ENCODE assay signal across 20 cellular contexts in genomic region chr20:22678678-22679077, GRCh38.
DNase-seq lines count a peak whose midpoint lies in the region; ATAC-seq, FAIRE-seq and TF ChIP-seq lines count a peak whose summit lies in the region.
"Had no signal": no experiment of that assay in that cellular context is flagged by ENCODE, and none has a peak within 500 bp of the region (broad histone marks: within the 10 kb centered on the region; RNA-seq: fewer than 3 reads in every experiment).

No MANE protein-coding gene starts in this region.

- intact Hi-C loops in HepG2 (cut with micrococcal nuclease; ENCODE audit: unreplicated experiment): no loop called here
- intact Hi-C loops in right lobe of liver (cut with DNase I): loop anchor here in 1 of 2 donors (5.0 kb wide), 1 partner anchor 336 kb away; no protein-coding TSS in a partner anchor
- intact Hi-C loops in K562 (cut with micrococcal nuclease): no loop called here
- intact Hi-C loops in transverse colon (cut with DNase I; ENCODE audit: low total_unique reads): no loop called here

- TF ChIP-seq POLR2A in HepG2 (IDR thresholded peaks at IDR 0.05; ENCODE audit: insufficient read depth in 1 of 2, low read depth in 2 of 2, low read length in 2 of 2) (no peak), right lobe of liver (IDR thresholded peaks at IDR 0.05) (no peak), K562 (conservative IDR thresholded peaks at IDR 0.05) (no peak), transverse colon (IDR thresholded peaks at IDR 0.05) (no peak)

- H4K20me1 ChIP-seq in HepG2 (ENCODE audit: insufficient read depth, low read length): no peaks in the 10 kb centered on the region
- no peaks in the 10 kb centered on the region for H4K20me1 ChIP-seq in K562 (replicated peaks; ENCODE audit: control insufficient read depth, insufficient read depth, low read length)

- H3K4me1 ChIP-seq in HepG2 (ENCODE audit: insufficient read depth, low read length) (peaks cover 20% of the 10 kb centered on the region), right lobe of liver (no peaks in the 10 kb centered on the region), K562 (replicated peaks in 1 of 2; ENCODE audit: control insufficient read depth in 2 of 2, insufficient read depth in 2 of 2, low read length in 2 of 2) (no peaks in the 10 kb centered on the region), trophoblast cell (ENCODE audit: control insufficient read depth in 1 of 2, insufficient read depth in 2 of 2, low read length in 2 of 2) (peaks cover 4 to 7% of the 10 kb centered on the region in 2 experiments), transverse colon (no peaks in the 10 kb centered on the region)
- H3K4me1 ChIP-seq: BE2C had no signal

- CTCF ChIA-PET in HepG2 (lab: Yijun Ruan, JAX; ENCODE audit: low intra/inter-chr PET ratio, low total read pairs) (no interaction called here), K562 (lab: Yijun Ruan, JAX; ENCODE audit: low intra/inter-chr PET ratio) (interaction anchor here (0.6 kb wide), 1 partner anchor 24 kb away, joined by 3 read pairs; no protein-coding TSS in a partner anchor)

- H3K23ac ChIP-seq in trophoblast cell (ENCODE audit: low read length): no peak overlapping the region

- TF ChIP-seq RAD21 in HepG2 (CRISPR knock-in tag; IDR thresholded peaks at IDR 0.05) (no peak), K562 (CRISPR knock-in tag; conservative IDR thresholded peaks at IDR 0.05 in 1 of 2, IDR thresholded peaks at IDR 0.05 in 1 of 2) (no peak)

- no peaks in the 10 kb centered on the region for H3K9me1 ChIP-seq in K562 (ENCODE audit: control insufficient read depth, insufficient read depth, low read length)

- no peak for FAIRE-seq in HepG2 (lab: Jason Lieb, UNC)
- FAIRE-seq in K562 (lab: Jason Lieb, UNC): no peak
- FAIRE-seq: GM12891, GM18507 had no signal

- BruUV-seq in HepG2 (replicated peaks; lab: Mats Ljungman, UMichigan) (no TSS peak), K562 (replicated peaks; lab: Mats Ljungman, UMichigan) (no TSS peak)

- POLR2A ChIA-PET in HepG2 (lab: Yijun Ruan, JAX): no interaction called here
- POLR2A ChIA-PET in K562 (lab: Yijun Ruan, JAX): no interaction called here

- peaks cover 2 to 6% of the 10 kb centered on the region in 2 experiments; a peak in 2 of 5 replicates for H3K27me3 ChIP-seq in HepG2 (ENCODE audit: control insufficient read depth in 1 of 2, insufficient read depth in 2 of 2, low read length in 2 of 2)
- no peaks in the 10 kb centered on the region for H3K27me3 ChIP-seq in right lobe of liver
- H3K27me3 ChIP-seq in K562 (ENCODE audit: control insufficient read depth in 2 of 2, insufficient read depth in 2 of 2, low read length in 2 of 2): peaks cover 0 to 30% of the 10 kb centered on the region in 2 experiments; a peak in 3 of 5 replicates
- no peaks in the 10 kb centered on the region for H3K27me3 ChIP-seq in trophoblast cell (ENCODE audit: insufficient read depth, low read length)
- H3K27me3 ChIP-seq in transverse colon: peaks cover 8% of the 10 kb centered on the region
- H3K27me3 ChIP-seq: BE2C; BLaER1 treated with 17β-estradiol and CSF1 and Interleukin-3, amounts not matched to agents 10 nM and 100 nM had no signal

- H3K4me2 ChIP-seq in HepG2 (ENCODE audit: low read depth, low read length) (no peak overlapping the region), K562 (ENCODE audit: insufficient read depth, low read length) (no peak overlapping the region), trophoblast cell (ENCODE audit: low read length) (no peak overlapping the region)
- H3K4me2 ChIP-seq: BLaER1 treated with 17β-estradiol and CSF1 and Interleukin-3, amounts not matched to agents 10 nM and 100 nM had no signal

- H4K12ac ChIP-seq in trophoblast cell (ENCODE audit: low read depth, low read length): no peak overlapping the region

- no peak for TF ChIP-seq EP300 in HepG2 (IDR thresholded peaks at IDR 0.05; ENCODE audit: low read depth in 2 of 2, low read length in 2 of 2)
- no peak for TF ChIP-seq EP300 in HepG2 (CRISPR knock-in tag; IDR thresholded peaks at IDR 0.05; ENCODE audit: borderline replicate concordance)
- TF ChIP-seq EP300 in K562 (IDR thresholded peaks at IDR 0.05; ENCODE audit: low read length): no peak
- TF ChIP-seq EP300 in transverse colon (IDR thresholded peaks at IDR 0.05; ENCODE audit: low read depth): no peak

- H3K27ac ChIP-seq in HepG2 (ENCODE audit: extremely low read length, insufficient read depth, low read length) (no peak overlapping the region), right lobe of liver (no peak overlapping the region), K562 (ENCODE audit: extremely low read depth, low read depth, low read length) (no peak overlapping the region), trophoblast cell (ENCODE audit: low read depth, low read length) (peak overlapping the region; percentile 30), transverse colon (no peak overlapping the region)
- H3K27ac ChIP-seq: BLaER1 treated with 17β-estradiol and CSF1 and Interleukin-3, amounts not matched to agents 10 nM and 100 nM had no signal

- no peaks in the 10 kb centered on the region for H3K36me3 ChIP-seq in HepG2 (replicated peaks in 1 of 2; ENCODE audit: control insufficient read depth in 1 of 2, insufficient read depth in 2 of 2, low read length in 2 of 2)
- H3K36me3 ChIP-seq in right lobe of liver: no peaks in the 10 kb centered on the region
- no peaks in the 10 kb centered on the region for H3K36me3 ChIP-seq in K562 (ENCODE audit: control insufficient read depth, insufficient read depth, low read length)
- no peaks in the 10 kb centered on the region for H3K36me3 ChIP-seq in trophoblast cell (ENCODE audit: control insufficient read depth in 1 of 2, insufficient read depth in 2 of 2, low read length in 2 of 2)
- no peaks in the 10 kb centered on the region for H3K36me3 ChIP-seq in transverse colon
- H3K36me3 ChIP-seq: BE2C had no signal

- in situ Hi-C loops in HepG2 (cut with HindIII; ENCODE audit: extremely low pct_ligation_motif_present, low pct_unique_long_range_greater_than_20kb) (no loop called here), K562 (cut with MboI) (no loop called here), transverse colon (cut with MboI; ENCODE audit: low pct_ligation_motif_present in 1 of 4, low pct_unique_long_range_greater_than_20kb in 1 of 4, low sequenced_read_pairs in 3 of 4) (loop anchor here in 3 of 4 donors (25.0 kb wide), 2 partner anchors 559 to 934 kb away; partner anchors contain the start of gene CST9 (in 1 of the 3))

- peaks cover 7% of the 10 kb centered on the region for H3K9me3 ChIP-seq in HepG2 (ENCODE audit: low read length)
- no peaks in the 10 kb centered on the region for H3K9me3 ChIP-seq in right lobe of liver
- 0 out of 2 replicates have a peak, but pooled peaks cover 2% of the 10 kb centered on the region for H3K9me3 ChIP-seq in K562 (replicated peaks; ENCODE audit: control insufficient read depth, insufficient read depth, low read depth, low read length)
- peaks cover 3% of the 10 kb centered on the region for H3K9me3 ChIP-seq in trophoblast cell (ENCODE audit: insufficient read depth, low read depth, low read length)
- H3K9me3 ChIP-seq in transverse colon: no peaks in the 10 kb centered on the region
- H3K9me3 ChIP-seq: BE2C had no signal

- no peak overlapping the region for H3K4ac ChIP-seq in trophoblast cell (ENCODE audit: low read depth, low read length)

- no peak overlapping the region for H2BK12ac ChIP-seq in trophoblast cell (ENCODE audit: low read length)

- no peak overlapping the region for H4K8ac ChIP-seq in trophoblast cell (ENCODE audit: low read depth, low read length)

- DNase-seq in HepG2 (ENCODE audit: low spot score): no peak
- DNase-seq in right lobe of liver: no peak
- no peak for DNase-seq in K562 (ENCODE audit: extremely low read depth in 1 of 4, low spot score in 3 of 4)
- no peak for DNase-seq in trophoblast cell
- DNase-seq in UCSD-AML1 (lab: John Stamatoyannopoulos, UW; ENCODE audit: unreplicated experiment): no peak
- no peak for DNase-seq in transverse colon
- DNase-seq: BE2C; Calu3; CD4-positive, alpha-beta T cell; CD8-positive, alpha-beta memory T cell; DMS53; DMS79 treated with DMSO at 0.1 percent for 48 hours; GF-D8; GOT3; H7; HCEC 1CT had no signal

- no peak overlapping the region for H4K91ac ChIP-seq in trophoblast cell (ENCODE audit: low read depth, low read length)

- no peak overlapping the region for H3K14ac ChIP-seq in trophoblast cell (ENCODE audit: low read length)

- H2AK5ac ChIP-seq in trophoblast cell (ENCODE audit: low read length): no peak overlapping the region

- H2BK120ac ChIP-seq in trophoblast cell (ENCODE audit: insufficient read depth, low read length, poor library complexity): no peak overlapping the region

- H3K79me2 ChIP-seq in HepG2 (ENCODE audit: insufficient read depth, low read length) (no peaks in the 10 kb centered on the region), K562 (ENCODE audit: control insufficient read depth, insufficient read depth, low read length) (no peaks in the 10 kb centered on the region), trophoblast cell (ENCODE audit: control insufficient read depth, insufficient read depth, low read length, poor library complexity) (no peaks in the 10 kb centered on the region)

- TF ChIP-seq CTCF in HepG2 (CRISPR knock-in tag; IDR thresholded peaks at IDR 0.05) (no peak), right lobe of liver (IDR thresholded peaks at IDR 0.05) (no peak), K562 (IDR thresholded peaks at IDR 0.05 in 2 of 3, conservative IDR thresholded peaks at IDR 0.05 in 1 of 3; ENCODE audit: insufficient read depth in 2 of 3, low read depth in 1 of 3, low read length in 3 of 3) (no peak), transverse colon (IDR thresholded peaks at IDR 0.05) (no peak)

- H2AFZ ChIP-seq in HepG2 (ENCODE audit: low read length): no peak overlapping the region
- no peak overlapping the region for H2AFZ ChIP-seq in K562 (ENCODE audit: low read depth, low read length)
- H2AFZ ChIP-seq in trophoblast cell (ENCODE audit: insufficient read depth, low read length, poor library complexity): no peak overlapping the region

- H3K18ac ChIP-seq in trophoblast cell (ENCODE audit: low read length): no peak overlapping the region

- H2BK5ac ChIP-seq in trophoblast cell (ENCODE audit: low read depth, low read length, poor library complexity): no peak overlapping the region

- no peak overlapping the region for H3K4me3 ChIP-seq in HepG2 (replicated peaks in 1 of 3; ENCODE audit: insufficient read depth in 1 of 3, low read depth in 2 of 3, low read length in 3 of 3)
- H3K4me3 ChIP-seq in right lobe of liver: no peak overlapping the region
- no peak overlapping the region for H3K4me3 ChIP-seq in K562
- H3K4me3 ChIP-seq in trophoblast cell (ENCODE audit: low read depth, low read length): no peak overlapping the region
- no peak overlapping the region for H3K4me3 ChIP-seq in transverse colon
- H3K4me3 ChIP-seq: BLaER1 treated with 17β-estradiol and CSF1 and Interleukin-3, amounts not matched to agents 10 nM and 100 nM had no signal

- no peak overlapping the region for H3K9ac ChIP-seq in HepG2 (ENCODE audit: insufficient read depth, low read depth, low read length)
- no peak overlapping the region for H3K9ac ChIP-seq in K562 (ENCODE audit: insufficient read depth in 1 of 2, low read depth in 2 of 2, low read length in 2 of 2)
- no peak overlapping the region for H3K9ac ChIP-seq in trophoblast cell (ENCODE audit: low read length)
- H3K9ac ChIP-seq: BLaER1 treated with 17β-estradiol and CSF1 and Interleukin-3, amounts not matched to agents 10 nM and 100 nM had no signal

- no peak for ATAC-seq in HepG2
- ATAC-seq in right lobe of liver: no peak
- ATAC-seq in K562: no peak
- no peak for ATAC-seq in GM21737 (IDR thresholded peaks at IDR 0.05; ENCODE audit: unreplicated experiment)

- 68% methylated on average over 2 of the region's 2 CpGs for WGBS in HepG2 (ENCODE audit: low lambda C conversion rate)
- WGBS in right lobe of liver (ENCODE audit: insufficient coverage, low coverage, low lambda C conversion rate, missing lambda C conversion rate): 69% methylated on average over 2 of the region's 2 CpGs
- WGBS in K562 (ENCODE audit: insufficient coverage, low coverage, missing lambda C conversion rate): 7% methylated on average over 2 of the region's 2 CpGs
- no CpG with 5 or more reads among the region's 2 CpGs for WGBS in trophoblast cell (ENCODE audit: extremely low coverage, insufficient coverage, insufficient read length)
- WGBS in transverse colon (ENCODE audit: low coverage in 1 of 2), 2 donors: 81 to 93% methylated on average over 1 to 2 of the region's 2 CpGs

- H3K79me1 ChIP-seq in trophoblast cell (ENCODE audit: low read length): no peaks in the 10 kb centered on the region

Comparison
In these comparisons a context has a peak if more than half of its experiments do, and no peak if none do; other contexts are left out.
1. in situ Hi-C loops: an anchor here in transverse colon (25.0 kb wide); none called in HepG2 and K562.
2. Of the 241 proteins assayed by ChIP-seq in both HepG2 and K562: peak only in HepG2: ZNF12; only in K562: none; in both: none; in neither: 240.